8 cellular contexts compared by ENCODE assay signal in the genomic region with DNA sequence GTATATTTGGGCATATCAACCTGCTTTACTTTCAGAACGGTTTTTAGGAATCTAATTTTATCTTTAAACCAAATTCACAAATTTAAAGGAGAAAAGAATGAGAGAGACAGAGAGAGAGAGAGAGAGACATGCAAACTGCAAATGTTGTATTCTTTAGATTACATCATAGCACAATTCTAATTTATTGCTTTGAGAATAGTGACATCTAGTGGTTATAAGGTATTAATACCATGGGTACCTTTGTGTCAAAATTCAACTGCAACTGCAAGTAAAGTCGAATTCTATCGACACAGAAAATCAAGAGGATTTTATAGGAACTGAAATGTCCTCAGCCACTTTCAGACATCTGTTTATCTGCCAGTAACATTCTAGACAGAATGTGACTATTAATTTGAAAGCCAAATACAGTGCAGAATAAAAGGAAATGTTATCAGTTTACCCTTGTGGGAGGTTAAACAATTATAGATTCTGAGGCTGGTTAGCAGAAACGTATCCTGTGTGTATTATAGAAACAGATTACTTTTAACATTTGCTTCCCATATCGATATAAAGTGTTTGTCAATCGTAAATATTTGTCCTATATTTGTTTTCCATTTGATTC.
DNase-seq lines count a peak whose midpoint lies in the region; ATAC-seq and TF ChIP-seq lines count a peak whose summit lies in the region.

No MANE protein-coding gene starts in this region.

- no peaks in the 10 kb centered on the region for H3K4me1 ChIP-seq in aorta (ENCODE audit: control insufficient read depth in 1 of 2, insufficient read depth in 2 of 2, low read length in 2 of 2)

- intact Hi-C loops in aorta (cut with DNase I), result loop anchor here in 1 of 2 donors (10.0 kb wide), 1 partner anchor 1332 kb away; the partner anchor contains the start of gene CCDC85A

- H3K4me3 ChIP-seq in choroid plexus epithelial cell (ENCODE audit: low read depth, low read length) (no peak overlapping the region), aorta (ENCODE audit: low read length in 2 of 2) (no peak overlapping the region)

- H3K27ac ChIP-seq in aorta (ENCODE audit: low read depth in 1 of 2, low read length in 2 of 2), result no peak overlapping the region

- H3K27me3 ChIP-seq in aorta (ENCODE audit: control insufficient read depth in 1 of 2, insufficient read depth in 2 of 2, low read length in 1 of 2), result no peaks in the 10 kb centered on the region

- peak; percentile 47 for TF ChIP-seq CTCF in choroid plexus epithelial cell (conservative IDR thresholded peaks at IDR 0.05; ENCODE audit: low read depth, low read length)

- 6 to 8% methylated on average over 6 of the region's 6 CpGs for WGBS in aorta, 2 donors

- DNase-seq in DMS79 treated with DMSO at 0.1 percent for 48 hours (lab: John Stamatoyannopoulos, UW) (peak; percentile 38), NCI-H774 (lab: John Stamatoyannopoulos, UW) (peak; percentile 68), choroid plexus epithelial cell (ENCODE audit: low read depth) (peak; percentile 69), midbrain (lab: John Stamatoyannopoulos, UW) (peak; percentile 77), aorta (no peak)

- ATAC-seq in GM19463 (IDR thresholded peaks at IDR 0.05; ENCODE audit: unreplicated experiment) (peak; percentile 77), HG03457 (IDR thresholded peaks at IDR 0.05; ENCODE audit: unreplicated experiment) (peak; percentile 88), HG02840 (IDR thresholded peaks at IDR 0.05; ENCODE audit: low FRiP score, unreplicated experiment) (no peak), aorta (ENCODE audit: low FRiP score) (no peak)

- H3K36me3 ChIP-seq in aorta (ENCODE audit: control insufficient read depth in 1 of 2, insufficient read depth in 2 of 2, low read length in 1 of 2), result no peaks in the 10 kb centered on the region

- H3K9me3 ChIP-seq in aorta (ENCODE audit: control insufficient read depth, low read length), result no peaks in the 10 kb centered on the region

Comparison
In these comparisons a context has a peak if more than half of its experiments do, and no peak if none do; other contexts are left out.
1. DNase-seq: peak in DMS79 treated with DMSO at 0.1 percent for 48 hours (single experiment), NCI-H774 (single experiment), choroid plexus epithelial cell (single experiment) and midbrain (single experiment); none in aorta (0 of 2).
2. ATAC-seq: peak in GM19463 (single experiment) and HG03457 (single experiment); none in HG02840 (single experiment) and aorta (single experiment).